Comparison of ENCODE assay signal across 16 cellular contexts in the genomic region with DNA sequence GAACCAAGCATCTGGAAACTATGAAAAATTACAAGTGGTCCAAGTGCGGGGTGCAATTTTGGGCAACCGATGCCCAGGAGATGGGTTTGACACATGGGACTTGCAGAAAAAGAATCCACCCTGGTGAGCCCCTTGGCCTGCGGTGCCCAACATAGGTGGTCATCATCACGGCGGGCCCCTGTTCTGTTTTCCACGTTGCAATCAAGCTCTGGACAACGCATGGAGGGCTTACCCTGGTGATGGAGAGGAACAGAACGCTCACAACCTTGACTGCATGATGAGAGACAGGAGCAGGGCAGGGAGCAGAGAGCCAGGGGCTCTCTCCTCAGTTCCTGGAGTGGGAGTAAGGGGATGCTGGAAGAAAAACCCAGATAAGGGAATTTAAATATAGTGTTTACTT.
DNase-seq lines count a peak whose midpoint lies in the region; ATAC-seq and TF ChIP-seq lines count a peak whose summit lies in the region.
"Had no signal": no experiment of that assay in that cellular context is flagged by ENCODE, and none has a peak within 500 bp of the region (broad histone marks: within the 10 kb centered on the region; RNA-seq: fewer than 3 reads in every experiment).

No MANE protein-coding gene starts in this region.

- no peak for ATAC-seq in gastroesophageal sphincter
- ATAC-seq: CD8-positive, alpha-beta T cell had no signal

- H3K27ac ChIP-seq in endodermal cell (ENCODE audit: low read depth, low read length) (no peak overlapping the region), gastroesophageal sphincter (no peak overlapping the region), mesendoderm (ENCODE audit: low read depth, low read length) (no peak overlapping the region)
- H3K27ac ChIP-seq: BLaER1, C4-2B had no signal

- H3K79me1 ChIP-seq in mesendoderm (ENCODE audit: low read length), result no peaks in the 10 kb centered on the region

- H3K4me3 Mint-ChIP-seq in endodermal cell, result no peak overlapping the region
- H3K4me3 Mint-ChIP-seq: CD4-positive, alpha-beta T cell; CD8-positive, alpha-beta T cell had no signal

- no peaks in the 10 kb centered on the region for H3K4me1 ChIP-seq in endodermal cell (ENCODE audit: control insufficient read depth, insufficient read depth, low read length)
- no peaks in the 10 kb centered on the region for H3K4me1 ChIP-seq in gastroesophageal sphincter
- H3K4me1 ChIP-seq in mesendoderm (ENCODE audit: control insufficient read depth, low read depth, low read length), result no peaks in the 10 kb centered on the region

- no peak overlapping the region for H3K27ac Mint-ChIP-seq in endodermal cell
- H3K27ac Mint-ChIP-seq: CD4-positive, alpha-beta T cell; CD8-positive, alpha-beta T cell had no signal

- no peaks in the 10 kb centered on the region for H3K36me3 ChIP-seq in endodermal cell (ENCODE audit: control insufficient read depth, insufficient read depth, low read length)
- H3K36me3 ChIP-seq in gastroesophageal sphincter, result no peaks in the 10 kb centered on the region
- H3K36me3 ChIP-seq in mesendoderm (ENCODE audit: control insufficient read depth, insufficient read depth, low read length), result no peaks in the 10 kb centered on the region
- H3K36me3 ChIP-seq: BE2C, BLaER1 had no signal

- no peak overlapping the region for H2BK5ac ChIP-seq in mesendoderm (ENCODE audit: low read length)

- no peak overlapping the region for H2BK120ac ChIP-seq in mesendoderm (ENCODE audit: low read depth, low read length)

- no peak overlapping the region for H3K4ac ChIP-seq in mesendoderm (ENCODE audit: low read depth, low read length)

- H3K9me3 ChIP-seq in endodermal cell (ENCODE audit: control insufficient read depth, low read length), result no peaks in the 10 kb centered on the region
- no peaks in the 10 kb centered on the region for H3K9me3 ChIP-seq in gastroesophageal sphincter
- H3K9me3 ChIP-seq: BE2C, BLaER1, Caco-2 had no signal

- no peak overlapping the region for H3K4me3 ChIP-seq in endodermal cell (ENCODE audit: low read length)
- no peak overlapping the region for H3K4me3 ChIP-seq in gastroesophageal sphincter
- H3K4me3 ChIP-seq in mesendoderm (ENCODE audit: low read length), result no peak overlapping the region
- H3K4me3 ChIP-seq: BLaER1 had no signal

- no peaks in the 10 kb centered on the region for H3K9me3 Mint-ChIP-seq in endodermal cell
- H3K9me3 Mint-ChIP-seq: CD4-positive, alpha-beta T cell; CD8-positive, alpha-beta T cell had no signal

- TF ChIP-seq CTCF in endodermal cell (conservative IDR thresholded peaks at IDR 0.05) (no peak), gastroesophageal sphincter (IDR thresholded peaks at IDR 0.05) (no peak)

- H3K79me2 ChIP-seq in mesendoderm (ENCODE audit: control insufficient read depth, insufficient read depth, low read length), result no peaks in the 10 kb centered on the region

- H3K9ac ChIP-seq in endodermal cell (ENCODE audit: extremely low read depth, low read length, poor library complexity, severe bottlenecking), result no peak overlapping the region
- H3K9ac ChIP-seq in mesendoderm (ENCODE audit: low read length), result no peak overlapping the region
- H3K9ac ChIP-seq: BLaER1 had no signal

- H2BK15ac ChIP-seq in mesendoderm (replicated peaks; ENCODE audit: low read depth), result no peak overlapping the region

- no peak overlapping the region for H2AK5ac ChIP-seq in mesendoderm (ENCODE audit: low read length)

- H3K23ac ChIP-seq in mesendoderm (ENCODE audit: low read length), result no peak overlapping the region

- no peak overlapping the region for H3K18ac ChIP-seq in mesendoderm (ENCODE audit: low read length)

- DNase-seq in endodermal cell (peak; percentile 23), mesenteric fat pad (ENCODE audit: low spot score) (peak; percentile 53), posterior vena cava (ENCODE audit: low spot score) (peak; percentile 58), C1 segment of cervical spinal cord (lab: John Stamatoyannopoulos, UW) (no peak), mesendoderm (no peak)
- DNase-seq: 8988T; ACHN; BE2C; Caco-2; Calu3; CD4-positive, alpha-beta T cell; CD8-positive, alpha-beta T cell; GF-D8 had no signal

- no peak overlapping the region for H3K4me2 ChIP-seq in mesendoderm (ENCODE audit: low read length)
- H3K4me2 ChIP-seq: BLaER1 had no signal

- intact Hi-C loops in posterior vena cava (cut with DNase I), result loop anchor here in 1 of 2 donors (5.0 kb wide), 1 partner anchor 486 kb away; no protein-coding TSS in a partner anchor

- H3K27me3 ChIP-seq in endodermal cell (ENCODE audit: control insufficient read depth, insufficient read depth, low read length, poor library complexity, severe bottlenecking) (no peaks in the 10 kb centered on the region), gastroesophageal sphincter (peaks cover 6% of the 10 kb centered on the region), mesendoderm (ENCODE audit: insufficient read depth, low read length, poor library complexity) (no peaks in the 10 kb centered on the region)
- H3K27me3 ChIP-seq: BE2C, BLaER1 had no signal

- H3K4me1 Mint-ChIP-seq in endodermal cell, result no peaks in the 10 kb centered on the region

- no peak overlapping the region for H4K8ac ChIP-seq in mesendoderm (ENCODE audit: low read depth, low read length)

- WGBS in endodermal cell (ENCODE audit: insufficient coverage in 1 of 2, insufficient read length in 1 of 2), 2 experiments, result 89 to 91% methylated on average over 5 to 8 of the region's 8 CpGs
- WGBS in gastroesophageal sphincter (ENCODE audit: low coverage in 1 of 2), 2 donors, result 85 to 93% methylated on average over 3 to 6 of the region's 8 CpGs
- no CpG with 5 or more reads among the region's 8 CpGs for WGBS in mesendoderm (ENCODE audit: extremely low coverage, insufficient coverage, low lambda C conversion rate)

- H4K5ac ChIP-seq in mesendoderm (ENCODE audit: low read length), result no peak overlapping the region

- no peak overlapping the region for H3K56ac ChIP-seq in mesendoderm (ENCODE audit: low read length)

- TF ChIP-seq EP300 in gastroesophageal sphincter (IDR thresholded peaks at IDR 0.05), result no peak

- TF ChIP-seq POLR2A in gastroesophageal sphincter (IDR thresholded peaks at IDR 0.05), result no peak

- peaks cover 2% of the 10 kb centered on the region for H3K27me3 Mint-ChIP-seq in endodermal cell (ENCODE audit: insufficient read depth)
- H3K27me3 Mint-ChIP-seq: CD4-positive, alpha-beta T cell had no signal

- no peaks in the 10 kb centered on the region for H3K36me3 Mint-ChIP-seq in endodermal cell (ENCODE audit: low read depth)
- H3K36me3 Mint-ChIP-seq: CD8-positive, alpha-beta T cell had no signal

Comparison
In these comparisons a context has a peak if more than half of its experiments do, and no peak if none do; other contexts are left out.
1. DNase-seq: peak in endodermal cell (single experiment), mesenteric fat pad (single experiment) and posterior vena cava (single experiment); none in C1 segment of cervical spinal cord (0 of 14) and mesendoderm (single experiment).